ENCODE assay signal across 1 cellular context in genomic region chr20:34621383-34622367, GRCh38.
A peak's percentile ranks its signal among the peaks of the same experiment; 100 is the strongest.
TF ChIP-seq lines count a peak whose summit lies in the region.

No MANE protein-coding gene starts in this region.

TF ChIP-seq in HepG2, 621 proteins besides CTCF, POLR2A, EP300 and RAD21 (continued from another document and continues in another):
- TF ChIP-seq ZNF407 (CRISPR knock-in tag; IDR thresholded peaks at IDR 0.05; ENCODE audit: not compliant biosample characterization) (peak; percentile 55), CREM (IDR thresholded peaks at IDR 0.05) (peak; percentile 95), CREM (CRISPR knock-in tag; IDR thresholded peaks at IDR 0.05) (no peak), IRF2 (CRISPR knock-in tag; IDR thresholded peaks at IDR 0.05) (peak; percentile 80), NR2F1 (CRISPR knock-in tag; IDR thresholded peaks at IDR 0.05) (peak; percentile 45 to 61; a peak in 3 of 4 replicates), DNMT1 (CRISPR knock-in tag; IDR thresholded peaks at IDR 0.05) (no peak), ZBTB3 (CRISPR knock-in tag; IDR thresholded peaks at IDR 0.05; ENCODE audit: borderline replicate concordance, low read depth) (peak; percentile 37; the same call in 1 of the 2 replicates), GMEB1 (CRISPR knock-in tag; IDR thresholded peaks at IDR 0.05; ENCODE audit: borderline replicate concordance) (peak; percentile 70; the same call in 1 of the 2 replicates), ZNF607 (CRISPR knock-in tag; IDR thresholded peaks at IDR 0.05; ENCODE audit: borderline replicate concordance) (no peak; the same call in 1 of the 2 replicates), ETV6 (CRISPR knock-in tag; conservative IDR thresholded peaks at IDR 0.05) (no peak; the same call in 1 of the 2 replicates), E2F5 (CRISPR knock-in tag; conservative IDR thresholded peaks at IDR 0.05) (no peak), U2AF1 (optimal IDR thresholded peaks at IDR 0.05; ENCODE audit: low read depth, low read length) (no peak), ZNF484 (CRISPR knock-in tag; IDR thresholded peaks at IDR 0.05; ENCODE audit: borderline replicate concordance, low read depth) (no peak; the same call in 1 of the 2 replicates), MIER2 (CRISPR knock-in tag; IDR thresholded peaks at IDR 0.05) (peak; percentile 69; the same call in 1 of the 2 replicates), ZNF770 (CRISPR knock-in tag; IDR thresholded peaks at IDR 0.05) (peak; percentile 76), ZFP1 (CRISPR knock-in tag; IDR thresholded peaks at IDR 0.05) (peak; percentile 88; the same call in 1 of the 2 replicates), ZNF292 (CRISPR knock-in tag; IDR thresholded peaks at IDR 0.05; ENCODE audit: borderline replicate concordance, low read depth) (peak; percentile 83), ARID2 (CRISPR knock-in tag; IDR thresholded peaks at IDR 0.05; ENCODE audit: borderline replicate concordance) (peak; percentile 88; the same call in 1 of the 2 replicates), CHD4 (IDR thresholded peaks at IDR 0.05; ENCODE audit: borderline replicate concordance, low read length) (peak; percentile 17; the same call in 1 of the 2 replicates), ZNF501 (CRISPR knock-in tag; IDR thresholded peaks at IDR 0.05) (no peak; the same call in none of the 2 replicates), SIX4 (CRISPR knock-in tag; IDR thresholded peaks at IDR 0.05) (peak; percentile 93), ZFP90 (CRISPR knock-in tag; IDR thresholded peaks at IDR 0.05; ENCODE audit: borderline replicate concordance) (peak; percentile 98), JUNB (CRISPR knock-in tag; IDR thresholded peaks at IDR 0.05; ENCODE audit: borderline replicate concordance) (peak; percentile 100), SIX1 (CRISPR knock-in tag; IDR thresholded peaks at IDR 0.05; ENCODE audit: borderline replicate concordance) (peak; percentile 84; the same call in 1 of the 2 replicates), DMAP1 (CRISPR knock-in tag; IDR thresholded peaks at IDR 0.05) (peak; percentile 48; the same call in 1 of the 2 replicates), MTF1 (CRISPR knock-in tag; IDR thresholded peaks at IDR 0.05) (no peak), DNMT3B (CRISPR knock-in tag; conservative IDR thresholded peaks at IDR 0.05) (no peak; the same call in 1 of the 2 replicates), ZNF232 (CRISPR knock-in tag; IDR thresholded peaks at IDR 0.05; ENCODE audit: borderline replicate concordance) (peak; percentile 97), MTA1 (CRISPR knock-in tag; IDR thresholded peaks at IDR 0.05; ENCODE audit: borderline replicate concordance) (peak; percentile 72), HDAC1 (CRISPR knock-in tag; IDR thresholded peaks at IDR 0.05) (peak; percentile 98), ZNF337 (CRISPR knock-in tag; IDR thresholded peaks at IDR 0.05; ENCODE audit: borderline replicate concordance, low read depth) (peak; percentile 60; the same call in 1 of the 2 replicates), HOXD1 (CRISPR knock-in tag; IDR thresholded peaks at IDR 0.05) (peak; percentile 86), HIC2 (CRISPR knock-in tag; IDR thresholded peaks at IDR 0.05; ENCODE audit: low read depth) (peak; percentile 82), POGK (CRISPR knock-in tag; conservative IDR thresholded peaks at IDR 0.05) (peak; percentile 100), HMG20A (CRISPR knock-in tag; IDR thresholded peaks at IDR 0.05; ENCODE audit: borderline replicate concordance) (peak; percentile 96), ZBTB2 (CRISPR knock-in tag; IDR thresholded peaks at IDR 0.05; ENCODE audit: low read depth) (no peak; the same call in 1 of the 2 replicates), TBL1XR1 (IDR thresholded peaks at IDR 0.05; ENCODE audit: borderline replicate concordance, low read length, partially characterized antibody) (peak; percentile 9), ONECUT2 (CRISPR knock-in tag; IDR thresholded peaks at IDR 0.05) (peak; percentile 67; the same call in 1 of the 2 replicates), ZNF605 (CRISPR knock-in tag; IDR thresholded peaks at IDR 0.05) (peak; percentile 96), ZBTB25 (CRISPR knock-in tag; IDR thresholded peaks at IDR 0.05) (peak; percentile 96), ZNF644 (CRISPR knock-in tag; IDR thresholded peaks at IDR 0.05; ENCODE audit: low read depth) (peak; percentile 74), TGIF2 (CRISPR knock-in tag; IDR thresholded peaks at IDR 0.05) (peak; percentile 74), ZMAT5 (CRISPR knock-in tag; IDR thresholded peaks at IDR 0.05; ENCODE audit: borderline replicate concordance, low read depth) (no peak), ZNF44 (CRISPR knock-in tag; IDR thresholded peaks at IDR 0.05) (no peak)
